Comparison of ENCODE assay signal across 1 cellular context in the genomic region with DNA sequence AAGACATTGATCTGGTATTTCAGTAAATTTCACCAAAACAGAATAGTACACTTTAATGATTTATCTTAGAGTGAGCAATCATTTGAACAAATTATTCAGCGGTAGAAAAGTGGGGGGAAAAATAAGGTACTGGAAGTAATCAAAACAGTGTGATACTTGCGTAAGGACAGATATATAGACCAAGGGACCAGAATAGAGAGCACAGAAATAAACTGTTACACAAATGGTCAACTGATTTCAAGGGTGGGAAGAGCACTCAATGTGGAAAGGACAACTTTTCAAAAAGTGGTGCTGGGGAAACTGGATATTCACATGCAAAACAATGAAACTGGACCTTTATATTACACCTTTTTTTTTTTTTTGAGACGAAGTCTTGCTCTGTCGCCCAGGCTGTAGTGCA.
TF ChIP-seq lines count a peak whose summit lies in the region.

No MANE protein-coding gene starts in this region.

TF ChIP-seq in GM23338, 12 proteins besides CTCF, POLR2A, EP300 and RAD21:
- no peak for TF ChIP-seq CREB1 (CRISPR knock-in tag; IDR thresholded peaks at IDR 0.05; ENCODE audit: low read depth)
- TF ChIP-seq EZH2 (IDR thresholded peaks at IDR 0.05; ENCODE audit: low read depth, unreplicated experiment), result no peak
- TF ChIP-seq ZNF114 (CRISPR knock-in tag; IDR thresholded peaks at IDR 0.05), result no peak
- TF ChIP-seq, protein P1, sequence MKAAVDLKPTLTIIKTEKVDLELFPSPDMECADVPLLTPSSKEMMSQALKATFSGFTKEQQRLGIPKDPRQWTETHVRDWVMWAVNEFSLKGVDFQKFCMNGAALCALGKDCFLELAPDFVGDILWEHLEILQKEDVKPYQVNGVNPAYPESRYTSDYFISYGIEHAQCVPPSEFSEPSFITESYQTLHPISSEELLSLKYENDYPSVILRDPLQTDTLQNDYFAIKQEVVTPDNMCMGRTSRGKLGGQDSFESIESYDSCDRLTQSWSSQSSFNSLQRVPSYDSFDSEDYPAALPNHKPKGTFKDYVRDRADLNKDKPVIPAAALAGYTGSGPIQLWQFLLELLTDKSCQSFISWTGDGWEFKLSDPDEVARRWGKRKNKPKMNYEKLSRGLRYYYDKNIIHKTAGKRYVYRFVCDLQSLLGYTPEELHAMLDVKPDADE (IDR thresholded peaks at IDR 0.05), result no peak
- TF ChIP-seq NANOG (IDR thresholded peaks at IDR 0.05; ENCODE audit: borderline replicate concordance), result no peak
- no peak for TF ChIP-seq ZNF331 (CRISPR knock-in tag; IDR thresholded peaks at IDR 0.05; ENCODE audit: low read depth)
- TF ChIP-seq POLR2AphosphoS5 (IDR thresholded peaks at IDR 0.05; ENCODE audit: low read depth), result no peak
- TF ChIP-seq, protein P2, sequence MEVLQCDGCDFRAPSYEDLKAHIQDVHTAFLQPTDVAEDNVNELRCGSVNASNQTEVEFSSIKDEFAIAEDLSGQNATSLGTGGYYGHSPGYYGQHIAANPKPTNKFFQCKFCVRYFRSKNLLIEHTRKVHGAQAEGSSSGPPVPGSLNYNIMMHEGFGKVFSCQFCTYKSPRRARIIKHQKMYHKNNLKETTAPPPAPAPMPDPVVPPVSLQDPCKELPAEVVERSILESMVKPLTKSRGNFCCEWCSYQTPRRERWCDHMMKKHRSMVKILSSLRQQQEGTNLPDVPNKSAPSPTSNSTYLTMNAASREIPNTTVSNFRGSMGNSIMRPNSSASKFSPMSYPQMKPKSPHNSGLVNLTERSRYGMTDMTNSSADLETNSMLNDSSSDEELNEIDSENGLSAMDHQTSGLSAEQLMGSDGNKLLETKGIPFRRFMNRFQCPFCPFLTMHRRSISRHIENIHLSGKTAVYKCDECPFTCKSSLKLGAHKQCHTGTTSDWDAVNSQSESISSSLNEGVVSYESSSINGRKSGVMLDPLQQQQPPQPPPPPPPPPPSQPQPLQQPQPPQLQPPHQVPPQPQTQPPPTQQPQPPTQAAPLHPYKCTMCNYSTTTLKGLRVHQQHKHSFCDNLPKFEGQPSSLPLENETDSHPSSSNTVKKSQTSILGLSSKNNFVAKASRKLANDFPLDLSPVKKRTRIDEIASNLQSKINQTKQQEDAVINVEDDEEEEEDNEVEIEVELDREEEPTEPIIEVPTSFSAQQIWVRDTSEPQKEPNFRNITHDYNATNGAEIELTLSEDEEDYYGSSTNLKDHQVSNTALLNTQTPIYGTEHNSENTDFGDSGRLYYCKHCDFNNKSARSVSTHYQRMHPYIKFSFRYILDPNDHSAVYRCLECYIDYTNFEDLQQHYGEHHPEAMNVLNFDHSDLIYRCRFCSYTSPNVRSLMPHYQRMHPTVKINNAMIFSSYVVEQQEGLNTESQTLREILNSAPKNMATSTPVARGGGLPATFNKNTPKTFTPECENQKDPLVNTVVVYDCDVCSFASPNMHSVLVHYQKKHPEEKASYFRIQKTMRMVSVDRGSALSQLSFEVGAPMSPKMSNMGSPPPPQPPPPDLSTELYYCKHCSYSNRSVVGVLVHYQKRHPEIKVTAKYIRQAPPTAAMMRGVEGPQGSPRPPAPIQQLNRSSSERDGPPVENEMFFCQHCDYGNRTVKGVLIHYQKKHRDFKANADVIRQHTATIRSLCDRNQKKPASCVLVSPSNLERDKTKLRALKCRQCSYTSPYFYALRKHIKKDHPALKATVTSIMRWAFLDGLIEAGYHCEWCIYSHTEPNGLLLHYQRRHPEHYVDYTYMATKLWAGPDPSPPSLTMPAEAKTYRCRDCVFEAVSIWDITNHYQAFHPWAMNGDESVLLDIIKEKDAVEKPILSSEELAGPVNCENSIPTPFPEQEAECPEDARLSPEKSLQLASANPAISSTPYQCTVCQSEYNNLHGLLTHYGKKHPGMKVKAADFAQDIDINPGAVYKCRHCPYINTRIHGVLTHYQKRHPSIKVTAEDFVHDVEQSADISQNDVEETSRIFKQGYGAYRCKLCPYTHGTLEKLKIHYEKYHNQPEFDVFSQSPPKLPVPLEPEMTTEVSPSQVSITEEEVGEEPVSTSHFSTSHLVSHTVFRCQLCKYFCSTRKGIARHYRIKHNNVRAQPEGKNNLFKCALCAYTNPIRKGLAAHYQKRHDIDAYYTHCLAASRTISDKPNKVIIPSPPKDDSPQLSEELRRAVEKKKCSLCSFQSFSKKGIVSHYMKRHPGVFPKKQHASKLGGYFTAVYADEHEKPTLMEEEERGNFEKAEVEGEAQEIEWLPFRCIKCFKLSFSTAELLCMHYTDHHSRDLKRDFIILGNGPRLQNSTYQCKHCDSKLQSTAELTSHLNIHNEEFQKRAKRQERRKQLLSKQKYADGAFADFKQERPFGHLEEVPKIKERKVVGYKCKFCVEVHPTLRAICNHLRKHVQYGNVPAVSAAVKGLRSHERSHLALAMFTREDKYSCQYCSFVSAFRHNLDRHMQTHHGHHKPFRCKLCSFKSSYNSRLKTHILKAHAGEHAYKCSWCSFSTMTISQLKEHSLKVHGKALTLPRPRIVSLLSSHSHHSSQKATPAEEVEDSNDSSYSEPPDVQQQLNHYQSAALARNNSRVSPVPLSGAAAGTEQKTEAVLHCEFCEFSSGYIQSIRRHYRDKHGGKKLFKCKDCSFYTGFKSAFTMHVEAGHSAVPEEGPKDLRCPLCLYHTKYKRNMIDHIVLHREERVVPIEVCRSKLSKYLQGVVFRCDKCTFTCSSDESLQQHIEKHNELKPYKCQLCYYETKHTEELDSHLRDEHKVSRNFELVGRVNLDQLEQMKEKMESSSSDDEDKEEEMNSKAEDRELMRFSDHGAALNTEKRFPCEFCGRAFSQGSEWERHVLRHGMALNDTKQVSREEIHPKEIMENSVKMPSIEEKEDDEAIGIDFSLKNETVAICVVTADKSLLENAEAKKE (CRISPR knock-in tag; IDR thresholded peaks at IDR 0.05), result no peak
